Comparison of ENCODE assay signal across 35 cellular contexts in the genomic region with DNA sequence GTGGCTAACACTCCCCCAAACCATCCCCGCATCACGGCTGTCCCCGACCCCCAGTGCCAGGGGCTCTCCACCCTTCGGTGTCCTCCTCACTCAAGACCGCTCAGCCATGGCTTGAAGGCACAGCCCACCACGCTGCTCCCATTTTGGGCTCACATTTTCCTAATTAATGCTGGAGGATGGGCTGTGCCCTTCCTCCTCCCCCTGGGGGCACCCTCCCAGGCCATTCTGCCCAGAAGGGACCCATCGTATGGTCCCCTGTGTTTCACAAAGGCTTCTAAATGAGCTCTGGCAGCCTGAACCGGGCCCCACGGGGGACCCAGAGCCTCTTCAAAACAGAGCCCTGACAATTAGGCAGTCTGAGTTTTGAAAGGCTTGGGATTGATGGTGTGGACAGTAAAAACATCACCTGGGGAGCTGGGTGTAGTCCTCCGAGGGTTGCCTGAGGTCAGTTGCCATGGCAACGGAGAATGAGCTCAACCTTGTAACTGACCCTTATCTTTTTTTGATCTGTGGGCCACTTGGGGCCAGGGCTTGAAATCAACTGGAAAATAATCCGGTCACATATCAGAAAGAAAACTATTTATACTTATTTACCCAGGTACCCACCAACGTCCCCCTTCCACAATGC.
A peak's percentile ranks its signal among the peaks of the same experiment; 100 is the strongest.
DNase-seq lines count a peak whose midpoint lies in the region; ATAC-seq and TF ChIP-seq lines count a peak whose summit lies in the region.
"Had no signal": no experiment of that assay in that cellular context is flagged by ENCODE, and none has a peak within 500 bp of the region (broad histone marks: within the 10 kb centered on the region; RNA-seq: fewer than 3 reads in every experiment).

No MANE protein-coding gene starts in this region.

- DNase-seq in NCI-H748 (lab: John Stamatoyannopoulos, UW; ENCODE audit: unreplicated experiment) (peak; percentile 87), NCI-H748 treated with DMSO at 0.1 percent for 48 hours (lab: John Stamatoyannopoulos, UW) (no peak), NCI-H146 treated with DMSO at 0.1 percent for 48 hours (lab: John Stamatoyannopoulos, UW; ENCODE audit: unreplicated experiment) (peak; percentile 90), endodermal cell (no peak), sciatic nerve (ENCODE audit: low spot score) (no peak), right atrium auricular region (ENCODE audit: low spot score) (no peak), GM19240 (ENCODE audit: insufficient read length, low spot score) (no peak), SJCRH30 (no peak)
- DNase-seq: activated CD4-positive, alpha-beta T cell treated with anti-CD3 and anti-CD28 coated beads, Interleukin-2, amount 50 U/mL, for 4 hours; activated CD8-positive, alpha-beta memory T cell treated with anti-CD3 and anti-CD28 coated beads, Interleukin-2, amount 10 ng/mL, durations not matched to agents 7 days and 5 days; activated gamma-delta T cell; activated naive CD8-positive, alpha-beta T cell treated with anti-CD3 and anti-CD28 coated beads, Interleukin-2, amount 10 ng/mL, durations not matched to agents 7 days and 5 days; activated T-cell treated with anti-CD3 and anti-CD28 coated beads, Interleukin-2, amount 50 U/mL, for 4 hours; AML-193; CD8-positive, alpha-beta T cell; DMS153; effector CD4-positive, alpha-beta T cell; HFFc6; hippocampal formation; KBM-7; left cardiac atrium; mammary epithelial cell; NCI-H1105 treated with DMSO at 0.1 percent for 48 hours; NCI-H2081; NCI-H446; stimulated activated CD4-positive, alpha-beta T cell treated with anti-CD3 and anti-CD28 coated beads, Interleukin-4, amount 100 ng/mL, for 1 hour; T-helper 2 cell; thyroid gland had no signal

- intact Hi-C loops in sciatic nerve (cut with DNase I): no loop called here

- no peak overlapping the region for H3K4me3 ChIP-seq in endodermal cell (ENCODE audit: low read length)
- H3K4me3 ChIP-seq in right atrium auricular region: no peak overlapping the region
- H3K4me3 ChIP-seq in SJCRH30: no peak overlapping the region
- H3K4me3 ChIP-seq: A549, cardiac muscle cell, gastroesophageal sphincter, thyroid gland had no signal

- H3K4me1 ChIP-seq in endodermal cell (ENCODE audit: control insufficient read depth, insufficient read depth, low read length): peaks cover 7% of the 10 kb centered on the region
- peaks cover 0 to 14% of the 10 kb centered on the region in 2 donors for H3K4me1 ChIP-seq in right atrium auricular region
- H3K4me1 ChIP-seq in SJCRH30: no peaks in the 10 kb centered on the region
- H3K4me1 ChIP-seq: A549 had no signal

- ATAC-seq in sciatic nerve: peak; percentile 42
- ATAC-seq: A549; activated CD4-positive, CD25-positive, alpha-beta regulatory T cell treated with anti-CD3 and anti-CD28 coated beads, Interleukin-2, amount 50 U/mL, for 24 hours; activated CD8-positive, alpha-beta memory T cell treated with anti-CD3 and anti-CD28 coated beads, Interleukin-2, amount 10 ng/mL, durations not matched to agents 7 days and 5 days; activated T-cell treated with anti-CD3 and anti-CD28 coated beads, Interleukin-2, amount 50 U/mL, for 4 hours; CD8-positive, alpha-beta T cell; gastroesophageal sphincter; left cardiac atrium; Right ventricle myocardium inferior had no signal

- TF ChIP-seq CTCF in endodermal cell (conservative IDR thresholded peaks at IDR 0.05) (no peak), right atrium auricular region (IDR thresholded peaks at IDR 0.05) (no peak)

- H3K27me3 ChIP-seq in endodermal cell (ENCODE audit: control insufficient read depth, insufficient read depth, low read length, poor library complexity, severe bottlenecking): no peaks in the 10 kb centered on the region
- H3K27me3 ChIP-seq in right atrium auricular region: no peaks in the 10 kb centered on the region
- no peaks in the 10 kb centered on the region for H3K27me3 ChIP-seq in SJCRH30
- H3K27me3 ChIP-seq: cardiac muscle cell, gastroesophageal sphincter, thyroid gland had no signal

- no peak overlapping the region for H3K9ac ChIP-seq in endodermal cell (ENCODE audit: extremely low read depth, low read length, poor library complexity, severe bottlenecking)
- H3K9ac ChIP-seq: parathyroid adenoma had no signal

- no peaks in the 10 kb centered on the region for H3K27me3 Mint-ChIP-seq in endodermal cell (ENCODE audit: insufficient read depth)
- H3K27me3 Mint-ChIP-seq: activated CD8-positive, alpha-beta memory T cell treated with anti-CD3 and anti-CD28 coated beads, Interleukin-2, amount 10 ng/mL, durations not matched to agents 7 days and 5 days; activated naive CD8-positive, alpha-beta T cell treated with anti-CD3 and anti-CD28 coated beads, Interleukin-2, amount 10 ng/mL, durations not matched to agents 7 days and 5 days had no signal

- no peaks in the 10 kb centered on the region for H3K36me3 ChIP-seq in endodermal cell (ENCODE audit: control insufficient read depth, insufficient read depth, low read length)
- H3K36me3 ChIP-seq in right atrium auricular region: no peaks in the 10 kb centered on the region
- H3K36me3 ChIP-seq in SJCRH30: no peaks in the 10 kb centered on the region
- H3K36me3 ChIP-seq: cardiac muscle cell, gastroesophageal sphincter, thyroid gland had no signal

- peaks cover 26% of the 10 kb centered on the region for H3K4me1 Mint-ChIP-seq in endodermal cell
- H3K4me1 Mint-ChIP-seq: activated CD8-positive, alpha-beta memory T cell treated with anti-CD3 and anti-CD28 coated beads, Interleukin-2, amount 10 ng/mL, durations not matched to agents 7 days and 5 days had no signal

- H3K27ac ChIP-seq in endodermal cell (ENCODE audit: low read depth, low read length): peak overlapping the region; percentile 47
- no peak overlapping the region for H3K27ac ChIP-seq in right atrium auricular region
- no peak overlapping the region for H3K27ac ChIP-seq in SJCRH30
- H3K27ac ChIP-seq: A549, cardiac muscle cell, gastroesophageal sphincter, parathyroid adenoma, thyroid gland had no signal

- H3K9me3 Mint-ChIP-seq in endodermal cell: no peaks in the 10 kb centered on the region
- H3K9me3 Mint-ChIP-seq: activated naive CD8-positive, alpha-beta T cell treated with anti-CD3 and anti-CD28 coated beads, Interleukin-2, amount 10 ng/mL, durations not matched to agents 7 days and 5 days; activated T-cell treated with anti-CD3 and anti-CD28 coated beads, Interleukin-2, amount 50 U/mL, for 4 hours; CD8-positive, alpha-beta T cell; nephron had no signal

- WGBS in endodermal cell (ENCODE audit: insufficient coverage in 1 of 2, insufficient read length in 1 of 2), 2 experiments: 81 to 88% methylated on average over 7 to 13 of the region's 13 CpGs

- H3K9me3 ChIP-seq in endodermal cell (ENCODE audit: control insufficient read depth, low read length) (no peaks in the 10 kb centered on the region), right atrium auricular region (no peaks in the 10 kb centered on the region), SJCRH30 (replicated peaks) (no peaks in the 10 kb centered on the region)
- H3K9me3 ChIP-seq: A549, gastroesophageal sphincter, thyroid gland had no signal

- H3K36me3 Mint-ChIP-seq in endodermal cell (ENCODE audit: low read depth): no peaks in the 10 kb centered on the region
- H3K36me3 Mint-ChIP-seq: activated CD8-positive, alpha-beta memory T cell treated with anti-CD3 and anti-CD28 coated beads, Interleukin-2, amount 10 ng/mL, durations not matched to agents 7 days and 5 days; activated naive CD8-positive, alpha-beta T cell treated with anti-CD3 and anti-CD28 coated beads, Interleukin-2, amount 10 ng/mL, durations not matched to agents 7 days and 5 days; CD8-positive, alpha-beta T cell had no signal

- H3K27ac Mint-ChIP-seq in endodermal cell: no peak overlapping the region
- H3K27ac Mint-ChIP-seq: activated CD8-positive, alpha-beta memory T cell treated with anti-CD3 and anti-CD28 coated beads, Interleukin-2, amount 10 ng/mL, durations not matched to agents 7 days and 5 days; activated naive CD8-positive, alpha-beta T cell treated with anti-CD3 and anti-CD28 coated beads, Interleukin-2, amount 10 ng/mL, durations not matched to agents 7 days and 5 days; CD8-positive, alpha-beta T cell; HFFc6 had no signal

- no peak overlapping the region for H3K4me3 Mint-ChIP-seq in endodermal cell
- H3K4me3 Mint-ChIP-seq: activated CD8-positive, alpha-beta memory T cell treated with anti-CD3 and anti-CD28 coated beads, Interleukin-2, amount 10 ng/mL, durations not matched to agents 7 days and 5 days; activated naive CD8-positive, alpha-beta T cell treated with anti-CD3 and anti-CD28 coated beads, Interleukin-2, amount 10 ng/mL, durations not matched to agents 7 days and 5 days; activated T-cell treated with anti-CD3 and anti-CD28 coated beads, Interleukin-2, amount 50 U/mL, for 4 hours; CD8-positive, alpha-beta T cell; HFFc6; nephron had no signal

Comparison
In these comparisons a context has a peak if more than half of its experiments do, and no peak if none do; other contexts are left out.
1. DNase-seq: peak in NCI-H748 (single experiment) and NCI-H146 treated with DMSO at 0.1 percent for 48 hours (single experiment); none in NCI-H748 treated with DMSO at 0.1 percent for 48 hours (single experiment), endodermal cell (single experiment), sciatic nerve (single experiment), right atrium auricular region (single experiment), GM19240 (single experiment) and SJCRH30 (0 of 2).